In the genomic region with DNA sequence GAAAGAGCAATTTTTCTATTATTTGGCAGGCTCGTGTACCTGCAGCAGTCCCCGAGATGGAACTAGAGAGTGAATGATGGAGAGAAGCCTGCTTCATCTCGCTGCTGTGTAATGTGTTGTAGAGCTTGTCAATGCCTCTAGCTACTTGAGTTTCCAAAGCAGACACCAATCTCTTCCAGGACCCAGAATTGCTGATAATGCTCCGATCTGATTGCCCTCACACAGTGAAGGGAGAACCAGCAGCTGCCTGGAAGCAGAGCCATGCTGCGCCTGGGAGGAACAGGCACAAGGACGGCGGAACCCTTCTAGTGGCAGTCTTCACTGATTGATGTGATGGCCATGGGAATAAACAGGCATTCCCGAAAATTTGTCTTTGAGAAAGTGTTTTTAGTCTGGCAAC, we compare ENCODE assay signal across 12 cellular contexts.
"Had no signal": no experiment of that assay in that cellular context is flagged by ENCODE, and none has a peak within 500 bp of the region (broad histone marks: within the 10 kb centered on the region; RNA-seq: fewer than 3 reads in every experiment).

No MANE protein-coding gene starts in this region.

- DNase-seq: activated CD4-positive, CD25-positive, alpha-beta regulatory T cell; activated naive CD4-positive, alpha-beta T cell treated with anti-CD3 and anti-CD28 coated beads, Interleukin-2, amount 10 ng/mL, durations not matched to agents 7 days and 5 days; central memory CD4-positive, alpha-beta T cell; cortex of kidney; effector memory CD4-positive, alpha-beta T cell; lower lobe of right lung; naive B cell; posterior cingulate gyrus; stimulated activated CD4-positive, alpha-beta T cell treated with anti-CD3 and anti-CD28 coated beads, Interleukin-4, amount 100 ng/mL, for 4 hours; stimulated activated naive CD8-positive, alpha-beta T cell treated with anti-CD3 and anti-CD28 coated beads, Interleukin-15, amount 100 ng/mL, for 72 hours had no signal

- H3K4me1 ChIP-seq: lower lobe of right lung had no signal

- H3K4me3 ChIP-seq: gastroesophageal sphincter, lower lobe of right lung had no signal

- ATAC-seq: gastroesophageal sphincter; stimulated activated naive CD8-positive, alpha-beta T cell treated with anti-CD3 and anti-CD28 coated beads, Interleukin-15, amount 100 ng/mL, for 72 hours had no signal

- H3K9me3 ChIP-seq: gastroesophageal sphincter, lower lobe of right lung had no signal

- H3K27ac ChIP-seq: epithelial cell of prostate, gastroesophageal sphincter, lower lobe of right lung had no signal

- H3K36me3 ChIP-seq: gastroesophageal sphincter, lower lobe of right lung had no signal

- H3K27me3 ChIP-seq: gastroesophageal sphincter had no signal
